1 cellular context compared by ENCODE assay signal in genomic region chr19:45817010-45817724, GRCh38.
TF ChIP-seq lines count a peak whose summit lies in the region.

No MANE protein-coding gene starts in this region.

TF ChIP-seq in liver, 16 proteins besides CTCF, POLR2A, EP300 and RAD21 (continued from another document):
- no peak for TF ChIP-seq FOXA1 (IDR thresholded peaks at IDR 0.05)
- no peak for TF ChIP-seq FOXA2 (IDR thresholded peaks at IDR 0.05)
